In the genomic region with DNA sequence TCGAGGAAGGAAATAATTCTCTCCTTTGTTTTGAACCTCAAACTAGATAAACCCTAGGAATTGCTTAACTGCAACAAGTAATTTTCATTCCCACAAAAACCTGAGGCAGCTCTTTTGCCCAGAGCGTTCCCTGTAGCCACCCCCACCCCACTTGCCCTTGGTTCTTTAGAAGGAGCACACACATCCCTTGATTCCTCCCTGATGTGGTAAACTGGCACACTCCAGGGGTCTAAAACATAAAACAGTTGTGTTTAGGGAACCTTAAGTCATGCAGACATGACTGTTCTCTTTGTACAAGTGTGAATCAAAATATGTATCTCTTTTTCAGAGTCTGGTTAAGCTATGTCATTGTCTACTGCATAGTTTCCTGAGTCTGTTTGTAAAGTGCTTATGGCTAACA, we compare ENCODE assay signal across 22 cellular contexts. TPM values are rescaled to one million over a fixed set of nuclear protein-coding genes. Genes with fewer than 3 reads are reported as not detected.
A peak's percentile ranks its signal among the peaks of the same experiment; 100 is the strongest.
DNase-seq lines count a peak whose midpoint lies in the region; ATAC-seq and TF ChIP-seq lines count a peak whose summit lies in the region.
"Had no signal": no experiment of that assay in that cellular context is flagged by ENCODE, and none has a peak within 500 bp of the region (broad histone marks: within the 10 kb centered on the region; RNA-seq: fewer than 3 reads in every experiment).

No MANE protein-coding gene starts in this region.

- dilution Hi-C loops in mammary epithelial cell (cut with HindIII; ENCODE audit: low sequenced_read_pairs), result no loop called here

- H3K4me1 Mint-ChIP-seq in MCF 10A (ENCODE audit: insufficient read depth, unreplicated experiment), result peaks cover 7% of the 10 kb centered on the region
- H3K4me1 Mint-ChIP-seq: CD14-positive monocyte had no signal

- H3K27me3 ChIP-seq in mammary epithelial cell (ENCODE audit: insufficient read depth, low read length) (no peaks in the 10 kb centered on the region), thoracic aorta (replicated peaks; ENCODE audit: insufficient read depth) (no peaks in the 10 kb centered on the region)
- H3K27me3 ChIP-seq: esophagus squamous epithelium, spleen had no signal

- H3K27ac ChIP-seq in mammary epithelial cell (ENCODE audit: insufficient read depth, low read depth, low read length) (no peak overlapping the region), thoracic aorta (peak overlapping the region; percentile 48 to 75)
- H3K27ac ChIP-seq: esophagus squamous epithelium had no signal

- WGBS in mammary epithelial cell (ENCODE audit: low coverage, missing lambda C conversion rate), result 29% methylated on average over 2 of the region's 2 CpGs

- no peak overlapping the region for H3K27ac Mint-ChIP-seq in MCF 10A (ENCODE audit: low read depth, unreplicated experiment)

- TF ChIP-seq CTCF in MCF 10A (IDR thresholded peaks at IDR 0.05; ENCODE audit: unreplicated experiment), result no peak
- no peak for TF ChIP-seq CTCF in mammary epithelial cell (conservative IDR thresholded peaks at IDR 0.05 in 1 of 2, IDR thresholded peaks at IDR 0.05 in 1 of 2; ENCODE audit: extremely low read depth in 1 of 2, insufficient read depth in 1 of 2, low read depth in 1 of 2, low read length in 2 of 2)
- TF ChIP-seq CTCF in thoracic aorta (IDR thresholded peaks at IDR 0.05), result no peak

- H3K9me3 ChIP-seq in mammary epithelial cell (replicated peaks; ENCODE audit: insufficient read depth, low read length) (no peaks in the 10 kb centered on the region), thoracic aorta (no peaks in the 10 kb centered on the region)
- H3K9me3 ChIP-seq: esophagus squamous epithelium, spleen had no signal

- DNase-seq in MCF 10A (ENCODE audit: unreplicated experiment) (no peak), mammary epithelial cell (no peak), SK-MEL-5 (ENCODE audit: low read depth, low spot score) (peak; percentile 53), fibroblast of gingiva (ENCODE audit: low read depth) (peak; percentile 39), thoracic aorta (ENCODE audit: low spot score) (no peak), RKO (ENCODE audit: low spot score) (no peak), SIG-M5 treated with dmso at 0.1 percent for 504 hours (lab: John Stamatoyannopoulos, UW; ENCODE audit: unreplicated experiment) (no peak)
- DNase-seq in effector CD8-positive, alpha-beta T cell (lab: John Stamatoyannopoulos, UW), result no peak
- DNase-seq: ACHN; activated effector memory CD4-positive, alpha-beta T cell treated with anti-CD3 and anti-CD28 coated beads, Interleukin-2, amount 50 U/mL, for 16 hours; cerebellar nuclear complex; effector CD4-positive, alpha-beta T cell; esophagus squamous epithelium; NCI-H1105 treated with DMSO at 0.1 percent for 48 hours; NCI-H2107; NCI-H510A; occipital lobe; RPMI8226; spleen; stimulated activated CD4-positive, alpha-beta T cell treated with anti-CD3 and anti-CD28 coated beads, Interleukin-4, amount 100 ng/mL, for 24 hours; SW 1271 had no signal

- H3K79me2 ChIP-seq in mammary epithelial cell (ENCODE audit: insufficient read depth, low read length), result peaks cover 47% of the 10 kb centered on the region

- TSS peak; percentile 14 for BruUV-seq in MCF 10A (replicated peaks; lab: Mats Ljungman, UMichigan)
- no TSS peak for BruUV-seq in mammary epithelial cell (replicated peaks; lab: Mats Ljungman, UMichigan)

- ATAC-seq in thoracic aorta (ENCODE audit: insufficient number of reproducible peaks, low FRiP score, low read depth), result no peak

- peaks cover 83% of the 10 kb centered on the region for H3K36me3 Mint-ChIP-seq in MCF 10A (ENCODE audit: insufficient read depth, unreplicated experiment)

- intact Hi-C loops in MCF 10A (cut with micrococcal nuclease) (no loop called here), mammary epithelial cell (cut with micrococcal nuclease) (no loop called here)

- H3K4me3 Mint-ChIP-seq in MCF 10A (ENCODE audit: unreplicated experiment), result no peak overlapping the region
- H3K4me3 Mint-ChIP-seq: CD14-positive monocyte had no signal

- no peaks in the 10 kb centered on the region for H3K9me3 Mint-ChIP-seq in MCF 10A (ENCODE audit: unreplicated experiment)

- no peak overlapping the region for H3K4me3 ChIP-seq in mammary epithelial cell (replicated peaks in 1 of 3; ENCODE audit: insufficient read depth in 1 of 3, low read depth in 2 of 3, low read length in 3 of 3)
- no peak overlapping the region for H3K4me3 ChIP-seq in thoracic aorta
- H3K4me3 ChIP-seq: esophagus squamous epithelium, spleen had no signal

- H3K9ac ChIP-seq in mammary epithelial cell (ENCODE audit: insufficient read depth, low read length), result no peak overlapping the region

- POLR2A ChIA-PET in MCF 10A (lab: Yijun Ruan, JAX), result interaction anchor here (0.6 to 6.0 kb wide), 6 partner anchors 8 to 37 kb away, joined by 3 to 69 read pairs (median 6); partner anchors contain the start of gene MAPK1IP1L

- H2AFZ ChIP-seq in mammary epithelial cell (ENCODE audit: low read depth, low read length), result no peak overlapping the region

- no peaks in the 10 kb centered on the region for H4K20me1 ChIP-seq in mammary epithelial cell (ENCODE audit: insufficient read depth, low read length)

- no peaks in the 10 kb centered on the region for H3K4me1 ChIP-seq in mammary epithelial cell (ENCODE audit: insufficient read depth, low read length)
- peaks cover 36 to 52% of the 10 kb centered on the region in 2 donors for H3K4me1 ChIP-seq in thoracic aorta (ENCODE audit: control insufficient read depth in 1 of 2, low read depth in 2 of 2)

- no peak overlapping the region for H3K4me2 ChIP-seq in mammary epithelial cell (ENCODE audit: insufficient read depth, low read depth, low read length)

- CTCF ChIA-PET in MCF 10A (lab: Yijun Ruan, JAX) (interaction anchor here (0.7 to 2.4 kb wide), 4 partner anchors 11 to 96 kb away, joined by 3 to 17 read pairs (median 4); partner anchors contain the start of gene MAPK1IP1L), mammary epithelial cell (lab: Charles Lee; ENCODE audit: low non-redundant PET) (no interaction called here)

- H3K36me3 ChIP-seq in mammary epithelial cell (ENCODE audit: insufficient read depth, low read length) (peaks cover 30% of the 10 kb centered on the region), thoracic aorta (peaks cover 11% of the 10 kb centered on the region)

- H3K27me3 Mint-ChIP-seq in MCF 10A (ENCODE audit: insufficient read depth, unreplicated experiment), result no peaks in the 10 kb centered on the region

- in situ Hi-C loops in mammary epithelial cell (cut with MboI; ENCODE audit: low sequenced_read_pairs in 2 of 2) (no loop called here), SK-MEL-5 (cut with HindIII; ENCODE audit: low pct_unique_long_range_greater_than_20kb, low sequenced_read_pairs) (no loop called here)

RNA-seq across cellular contexts. Expression of gene MAPK1IP1L, which starts 14.0 kb away (rescaled TPM):
- 118 and 123 TPM in 2 replicates for total RNA-seq in MCF 10A (2022)
- total RNA-seq in mammary epithelial cell, result 100 to 1,000 TPM in 1 of 2 donors, 10 to 100 TPM in 1; 48.2 to 108 TPM
- 134 TPM for polyA plus RNA-seq in mammary epithelial cell
- 100 TPM for polyA minus RNA-seq in mammary epithelial cell
- total RNA-seq in SK-MEL-5 (2014; rRNA removed; shearing (Covaris generic)), result 55.1 and 56.4 TPM in 2 replicates
- polyA plus RNA-seq in SK-MEL-5 (2015; cell fraction: cytosol; rRNA removed), result 196 and 229 TPM in 2 replicates
- polyA plus RNA-seq in SK-MEL-5 (2015; cell fraction: nucleus; rRNA removed), result 73.7 and 81.6 TPM in 2 replicates
- 100 to 1,000 TPM in 1 of 2 donors, 10 to 100 TPM in 1; 57.0 to 113 TPM for total RNA-seq in thoracic aorta

RNA-seq across cellular contexts. Expression of gene SOCS4, which starts 38.4 kb away (rescaled TPM):
- total RNA-seq in MCF 10A (2022), result 24.6 and 29.6 TPM in 2 replicates
- total RNA-seq in mammary epithelial cell, result 10 to 100 TPM; 25.2 to 35.4 TPM
- polyA plus RNA-seq in mammary epithelial cell, result 9.5 TPM
- polyA minus RNA-seq in mammary epithelial cell, result 20.7 TPM
- total RNA-seq in SK-MEL-5 (2014; rRNA removed; shearing (Covaris generic)), result 15.7 and 16.4 TPM in 2 replicates
- polyA plus RNA-seq in SK-MEL-5 (2015; cell fraction: cytosol; rRNA removed), result 9.2 and 11.7 TPM in 2 replicates
- 41.4 and 45.4 TPM in 2 replicates for polyA plus RNA-seq in SK-MEL-5 (2015; cell fraction: nucleus; rRNA removed)
- total RNA-seq in thoracic aorta, result 10 to 100 TPM; 18.3 to 31.0 TPM

RNA-seq across cellular contexts. Expression of gene WDHD1, which starts 38.5 kb away (rescaled TPM):
- 5.8 and 6.5 TPM in 2 replicates for total RNA-seq in MCF 10A (2022)
- total RNA-seq in mammary epithelial cell, result 10 to 100 TPM in 1 of 2 donors, 1 to 10 TPM in 1; 7.7 to 21.1 TPM
- polyA plus RNA-seq in mammary epithelial cell, result 10.6 TPM
- 18.8 TPM for polyA minus RNA-seq in mammary epithelial cell
- 13.6 and 16.7 TPM in 2 replicates for total RNA-seq in SK-MEL-5 (2014; rRNA removed; shearing (Covaris generic))
- polyA plus RNA-seq in SK-MEL-5 (2015; cell fraction: cytosol; rRNA removed), result 8.5 and 16.5 TPM in 2 replicates
- polyA plus RNA-seq in SK-MEL-5 (2015; cell fraction: nucleus; rRNA removed), result 13.5 and 13.8 TPM in 2 replicates
- 1 to 10 TPM in 1 of 2 donors, under 1 TPM in 1; 0.14 to 1.8 TPM for total RNA-seq in thoracic aorta

Comparison
In these comparisons a context has a peak if more than half of its experiments do, and no peak if none do; other contexts are left out.
1. DNase-seq: peak in SK-MEL-5 (single experiment) and fibroblast of gingiva (single experiment); none in MCF 10A (single experiment), mammary epithelial cell (single experiment), thoracic aorta (single experiment), RKO (single experiment), SIG-M5 treated with dmso at 0.1 percent for 504 hours (single experiment) and effector CD8-positive, alpha-beta T cell (single experiment).